ENCODE assay signal across 20 cellular contexts in genomic region chr3:145704020-145704419, GRCh38.
DNase-seq lines count a peak whose midpoint lies in the region; ATAC-seq and TF ChIP-seq lines count a peak whose summit lies in the region.
"Had no signal": no experiment of that assay in that cellular context is flagged by ENCODE, and none has a peak within 500 bp of the region (broad histone marks: within the 10 kb centered on the region; RNA-seq: fewer than 3 reads in every experiment).

No MANE protein-coding gene starts in this region.

- H3K4me3 ChIP-seq in fibroblast of villous mesenchyme (ENCODE audit: low read depth, low read length) = no peak overlapping the region
- H3K4me3 ChIP-seq: heart left ventricle had no signal

- no peak for TF ChIP-seq CTCF in fibroblast of villous mesenchyme (IDR thresholded peaks at IDR 0.05; ENCODE audit: insufficient read depth, low read depth, low read length)

- no peak for ATAC-seq in HG02973 (IDR thresholded peaks at IDR 0.05; ENCODE audit: unreplicated experiment)
- ATAC-seq: activated CD4-positive, CD25-positive, alpha-beta regulatory T cell treated with anti-CD3 and anti-CD28 coated beads, Interleukin-2, amount 50 U/mL, for 24 hours; activated naive CD4-positive, alpha-beta T cell treated with anti-CD3 and anti-CD28 coated beads, Interleukin-2, amount 50 U/mL, for 72 hours; heart left ventricle; PC-3; T-helper 17 cell had no signal

- peak; percentile 3 for DNase-seq in EH (ENCODE audit: low read depth)
- peak; percentile 47 to 85 for DNase-seq in NCI-H524 (lab: John Stamatoyannopoulos, UW)
- DNase-seq in astrocyte of the hippocampus (ENCODE audit: low read depth, low spot score) = peak; percentile 6
- DNase-seq in fibroblast of villous mesenchyme (ENCODE audit: low read depth) = peak; percentile 6
- DNase-seq in stimulated activated naive CD4-positive, alpha-beta T cell treated with Interleukin-2 at 50 U/mL for 16 hours (lab: John Stamatoyannopoulos, UW) = no peak
- no peak for DNase-seq in activated CD4-positive, CD25-positive, alpha-beta regulatory T cell (lab: John Stamatoyannopoulos, UW)
- no peak for DNase-seq in activated effector memory CD4-positive, alpha-beta T cell treated with Interleukin-2 at 50 U/mL for 16 hours
- DNase-seq: activated T-cell treated with anti-CD3 and anti-CD28 coated beads, Interleukin-2, amount 50 U/mL, for 48 hours; DMS53; heart left ventricle; immature natural killer cell; KG1; NCI-H1092 treated with DMSO at 0.1 percent for 48 hours; NCI-H2081; PC-3; SIG-M5; T-helper 17 cell had no signal

Comparison
In these comparisons a context has a peak if more than half of its experiments do, and no peak if none do; other contexts are left out.
1. DNase-seq: peak in EH (single experiment), NCI-H524 (2 of 2), astrocyte of the hippocampus (single experiment) and fibroblast of villous mesenchyme (single experiment); none in stimulated activated naive CD4-positive, alpha-beta T cell treated with Interleukin-2 at 50 U/mL for 16 hours (single experiment), activated CD4-positive, CD25-positive, alpha-beta regulatory T cell (0 of 4) and activated effector memory CD4-positive, alpha-beta T cell treated with Interleukin-2 at 50 U/mL for 16 hours (single experiment).